8 cellular contexts compared by ENCODE assay signal in genomic region chr2:147330925-147331324, GRCh38.
"Had no signal": no experiment of that assay in that cellular context is flagged by ENCODE, and none has a peak within 500 bp of the region (broad histone marks: within the 10 kb centered on the region; RNA-seq: fewer than 3 reads in every experiment).

No MANE protein-coding gene starts in this region.

- H3K4me3 ChIP-seq: HAP-1, K562 had no signal

- H3K4me3 Mint-ChIP-seq: HFFc6 had no signal

- DNase-seq: GOT3, H7, HFFc6, IMR-90 had no signal

- H3K36me3 ChIP-seq: HAP-1 had no signal

- H3K27ac Mint-ChIP-seq: HFFc6 had no signal

- ATAC-seq: HCT116, K562 had no signal

- H3K27ac ChIP-seq: HL-60 had no signal

- H3K9me3 ChIP-seq: HAP-1 had no signal

- H3K4me1 ChIP-seq: HAP-1 had no signal

- FAIRE-seq: K562 had no signal
